In the genomic region with DNA sequence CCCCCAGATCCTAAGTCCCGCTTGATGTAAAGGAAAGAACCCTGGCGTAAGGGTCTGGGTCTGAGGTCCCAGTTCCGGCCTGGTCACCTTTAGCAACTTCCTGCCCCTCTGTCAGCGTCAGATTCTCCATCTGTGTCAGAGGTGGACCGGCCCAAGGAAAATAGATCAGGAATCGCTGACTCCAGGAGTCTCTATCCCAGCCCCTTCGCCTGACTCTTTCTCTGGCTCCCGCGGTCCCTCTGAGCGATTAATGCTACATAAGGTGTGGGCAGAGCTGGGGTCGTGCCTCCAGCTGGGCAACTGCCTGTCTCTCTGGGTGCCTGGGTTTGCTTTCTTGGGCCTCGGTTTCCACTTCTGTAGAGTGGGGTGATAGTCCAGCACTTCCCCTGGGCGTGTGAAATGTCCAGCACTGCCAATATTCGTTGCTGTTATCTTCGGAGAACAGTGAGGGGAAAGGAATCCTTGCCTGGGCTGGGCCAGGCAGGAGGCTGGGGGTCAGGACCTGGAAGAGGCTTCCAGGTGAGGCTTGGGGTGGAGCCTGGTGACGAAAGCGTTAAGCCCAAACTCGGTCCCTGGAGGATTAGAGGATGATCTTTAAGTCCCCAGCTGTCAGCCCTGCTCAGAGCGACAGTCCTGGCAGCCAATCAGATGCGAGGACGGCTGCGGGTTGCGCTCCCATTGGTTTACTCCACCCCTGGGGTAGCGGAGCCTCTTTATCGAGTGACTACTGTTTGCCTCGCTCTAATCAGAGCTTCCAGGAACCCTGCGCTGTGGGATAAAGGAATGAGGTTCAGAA, we compare ENCODE assay signal across 1 cellular context.
A peak's percentile ranks its signal among the peaks of the same experiment; 100 is the strongest.
TF ChIP-seq lines count a peak whose summit lies in the region.

No MANE protein-coding gene starts in this region.

TF ChIP-seq in K562, 482 proteins besides CTCF, POLR2A, EP300 and RAD21 (continued from another document and continues in another):
- TF ChIP-seq, protein P1, sequence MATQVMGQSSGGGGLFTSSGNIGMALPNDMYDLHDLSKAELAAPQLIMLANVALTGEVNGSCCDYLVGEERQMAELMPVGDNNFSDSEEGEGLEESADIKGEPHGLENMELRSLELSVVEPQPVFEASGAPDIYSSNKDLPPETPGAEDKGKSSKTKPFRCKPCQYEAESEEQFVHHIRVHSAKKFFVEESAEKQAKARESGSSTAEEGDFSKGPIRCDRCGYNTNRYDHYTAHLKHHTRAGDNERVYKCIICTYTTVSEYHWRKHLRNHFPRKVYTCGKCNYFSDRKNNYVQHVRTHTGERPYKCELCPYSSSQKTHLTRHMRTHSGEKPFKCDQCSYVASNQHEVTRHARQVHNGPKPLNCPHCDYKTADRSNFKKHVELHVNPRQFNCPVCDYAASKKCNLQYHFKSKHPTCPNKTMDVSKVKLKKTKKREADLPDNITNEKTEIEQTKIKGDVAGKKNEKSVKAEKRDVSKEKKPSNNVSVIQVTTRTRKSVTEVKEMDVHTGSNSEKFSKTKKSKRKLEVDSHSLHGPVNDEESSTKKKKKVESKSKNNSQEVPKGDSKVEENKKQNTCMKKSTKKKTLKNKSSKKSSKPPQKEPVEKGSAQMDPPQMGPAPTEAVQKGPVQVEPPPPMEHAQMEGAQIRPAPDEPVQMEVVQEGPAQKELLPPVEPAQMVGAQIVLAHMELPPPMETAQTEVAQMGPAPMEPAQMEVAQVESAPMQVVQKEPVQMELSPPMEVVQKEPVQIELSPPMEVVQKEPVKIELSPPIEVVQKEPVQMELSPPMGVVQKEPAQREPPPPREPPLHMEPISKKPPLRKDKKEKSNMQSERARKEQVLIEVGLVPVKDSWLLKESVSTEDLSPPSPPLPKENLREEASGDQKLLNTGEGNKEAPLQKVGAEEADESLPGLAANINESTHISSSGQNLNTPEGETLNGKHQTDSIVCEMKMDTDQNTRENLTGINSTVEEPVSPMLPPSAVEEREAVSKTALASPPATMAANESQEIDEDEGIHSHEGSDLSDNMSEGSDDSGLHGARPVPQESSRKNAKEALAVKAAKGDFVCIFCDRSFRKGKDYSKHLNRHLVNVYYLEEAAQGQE (CRISPR knock-in tag; IDR thresholded peaks at IDR 0.05; ENCODE audit: low read depth): no peak
- no peak for TF ChIP-seq ILK (tag; IDR thresholded peaks at IDR 0.05; ENCODE audit: borderline replicate concordance, low read depth)
- no peak for TF ChIP-seq PYGO2 (tag; IDR thresholded peaks at IDR 0.05)
- no peak for TF ChIP-seq XRCC4 (IDR thresholded peaks at IDR 0.05; ENCODE audit: extremely low read depth, insufficient read depth, insufficient read length)
- no peak for TF ChIP-seq ZNF224 (CRISPR knock-in tag; IDR thresholded peaks at IDR 0.05)
- no peak for TF ChIP-seq ILF3 (IDR thresholded peaks at IDR 0.05; ENCODE audit: borderline replicate concordance)
- TF ChIP-seq PHB2 (IDR thresholded peaks at IDR 0.05; ENCODE audit: low read depth): no peak
- TF ChIP-seq CBX3 (IDR thresholded peaks at IDR 0.05; ENCODE audit: borderline replicate concordance in 1 of 2, low read length in 2 of 2): peak in 1 of 2 experiments; percentile 49; a peak in 1 of 3 replicates
- TF ChIP-seq FOXA1 (IDR thresholded peaks at IDR 0.05; ENCODE audit: borderline replicate concordance): no peak
- peak; percentile 55; the same call in 1 of the 2 replicates for TF ChIP-seq GABPA (tag; conservative IDR thresholded peaks at IDR 0.05; ENCODE audit: low read depth)
- peak; percentile 51; the same call in 1 of the 2 replicates for TF ChIP-seq JUN (IDR thresholded peaks at IDR 0.05; ENCODE audit: borderline replicate concordance, low read depth, low read length)
- TF ChIP-seq JUN (CRISPR knock-in tag; IDR thresholded peaks at IDR 0.05; ENCODE audit: borderline replicate concordance): no peak
- no peak; the same call in 1 of the 2 replicates for TF ChIP-seq MTA1 (IDR thresholded peaks at IDR 0.05; ENCODE audit: borderline replicate concordance)
- TF ChIP-seq, protein P2, sequence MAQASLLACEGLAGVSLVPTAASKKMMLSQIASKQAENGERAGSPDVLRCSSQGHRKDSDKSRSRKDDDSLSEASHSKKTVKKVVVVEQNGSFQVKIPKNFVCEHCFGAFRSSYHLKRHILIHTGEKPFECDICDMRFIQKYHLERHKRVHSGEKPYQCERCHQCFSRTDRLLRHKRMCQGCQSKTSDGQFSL (CRISPR knock-in tag; IDR thresholded peaks at IDR 0.05): no peak
- TF ChIP-seq, protein P2 (tag; IDR thresholded peaks at IDR 0.05): no peak
- TF ChIP-seq SMAD2 (IDR thresholded peaks at IDR 0.05; ENCODE audit: low read depth, low read length): no peak
- peak; percentile 69 for TF ChIP-seq CCNT2 (IDR thresholded peaks at IDR 0.05; ENCODE audit: borderline replicate concordance, extremely low read depth, insufficient read length, low read depth, low read length)
- TF ChIP-seq THRAP3 (IDR thresholded peaks at IDR 0.05; ENCODE audit: borderline replicate concordance): no peak
- TF ChIP-seq ZNF561 (CRISPR knock-in tag; conservative IDR thresholded peaks at IDR 0.05): no peak
- 0 out of 2 replicates have a peak, but pooled peaks have one; percentile 63 for TF ChIP-seq KLF16 (IDR thresholded peaks at IDR 0.05)
- no peak for TF ChIP-seq SNIP1 (IDR thresholded peaks at IDR 0.05; ENCODE audit: low read depth)
- TF ChIP-seq ZFP30 (CRISPR knock-in tag; IDR thresholded peaks at IDR 0.05; ENCODE audit: borderline replicate concordance): no peak
- peak in 1 of 2 experiments; percentile 54; a peak in 2 of 4 replicates for TF ChIP-seq NRF1 (conservative IDR thresholded peaks at IDR 0.05 in 1 of 2, IDR thresholded peaks at IDR 0.05 in 1 of 2)
- TF ChIP-seq FOXJ3 (CRISPR knock-in tag; IDR thresholded peaks at IDR 0.05): no peak
- peak; percentile 96 for TF ChIP-seq NEUROD1 (IDR thresholded peaks at IDR 0.05; ENCODE audit: borderline replicate concordance, low read depth, low read length, partially characterized antibody)
- TF ChIP-seq ZC3H8 (IDR thresholded peaks at IDR 0.05): no peak
- no peak for TF ChIP-seq HDAC8 (tag; IDR thresholded peaks at IDR 0.05)
- no peak for TF ChIP-seq ZSCAN29 (IDR thresholded peaks at IDR 0.05)
- TF ChIP-seq, protein P3, sequence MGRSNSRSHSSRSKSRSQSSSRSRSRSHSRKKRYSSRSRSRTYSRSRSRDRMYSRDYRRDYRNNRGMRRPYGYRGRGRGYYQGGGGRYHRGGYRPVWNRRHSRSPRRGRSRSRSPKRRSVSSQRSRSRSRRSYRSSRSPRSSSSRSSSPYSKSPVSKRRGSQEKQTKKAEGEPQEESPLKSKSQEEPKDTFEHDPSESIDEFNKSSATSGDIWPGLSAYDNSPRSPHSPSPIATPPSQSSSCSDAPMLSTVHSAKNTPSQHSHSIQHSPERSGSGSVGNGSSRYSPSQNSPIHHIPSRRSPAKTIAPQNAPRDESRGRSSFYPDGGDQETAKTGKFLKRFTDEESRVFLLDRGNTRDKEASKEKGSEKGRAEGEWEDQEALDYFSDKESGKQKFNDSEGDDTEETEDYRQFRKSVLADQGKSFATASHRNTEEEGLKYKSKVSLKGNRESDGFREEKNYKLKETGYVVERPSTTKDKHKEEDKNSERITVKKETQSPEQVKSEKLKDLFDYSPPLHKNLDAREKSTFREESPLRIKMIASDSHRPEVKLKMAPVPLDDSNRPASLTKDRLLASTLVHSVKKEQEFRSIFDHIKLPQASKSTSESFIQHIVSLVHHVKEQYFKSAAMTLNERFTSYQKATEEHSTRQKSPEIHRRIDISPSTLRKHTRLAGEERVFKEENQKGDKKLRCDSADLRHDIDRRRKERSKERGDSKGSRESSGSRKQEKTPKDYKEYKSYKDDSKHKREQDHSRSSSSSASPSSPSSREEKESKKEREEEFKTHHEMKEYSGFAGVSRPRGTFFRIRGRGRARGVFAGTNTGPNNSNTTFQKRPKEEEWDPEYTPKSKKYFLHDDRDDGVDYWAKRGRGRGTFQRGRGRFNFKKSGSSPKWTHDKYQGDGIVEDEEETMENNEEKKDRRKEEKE (IDR thresholded peaks at IDR 0.05; ENCODE audit: borderline replicate concordance in 1 of 2, control insufficient read depth in 1 of 2, low read depth in 2 of 2, low read length in 1 of 2): no peak
- no peak for TF ChIP-seq FOXJ2 (tag; IDR thresholded peaks at IDR 0.05)
- no peak for TF ChIP-seq SRSF9 (IDR thresholded peaks at IDR 0.05; ENCODE audit: borderline replicate concordance, low read depth, low read length)
- TF ChIP-seq ASH1L (IDR thresholded peaks at IDR 0.05; ENCODE audit: borderline replicate concordance, low read depth, partially characterized antibody): peak; percentile 97
- TF ChIP-seq HLTF (IDR thresholded peaks at IDR 0.05): no peak
- TF ChIP-seq KDM1A (IDR thresholded peaks at IDR 0.05): peak; percentile 92 to 97
- no peak for TF ChIP-seq POLR2AphosphoS2 (IDR thresholded peaks at IDR 0.05; ENCODE audit: low read length)
- TF ChIP-seq RBFOX2 (IDR thresholded peaks at IDR 0.05; ENCODE audit: low read depth, low read length): no peak
- peak; percentile 16 for TF ChIP-seq SAP30 (IDR thresholded peaks at IDR 0.05; ENCODE audit: borderline replicate concordance, insufficient read depth, low read depth, low read length, poor library complexity, severe bottlenecking)
- TF ChIP-seq SFPQ (IDR thresholded peaks at IDR 0.05; ENCODE audit: low read depth, low read length): no peak
- TF ChIP-seq, protein P4, sequence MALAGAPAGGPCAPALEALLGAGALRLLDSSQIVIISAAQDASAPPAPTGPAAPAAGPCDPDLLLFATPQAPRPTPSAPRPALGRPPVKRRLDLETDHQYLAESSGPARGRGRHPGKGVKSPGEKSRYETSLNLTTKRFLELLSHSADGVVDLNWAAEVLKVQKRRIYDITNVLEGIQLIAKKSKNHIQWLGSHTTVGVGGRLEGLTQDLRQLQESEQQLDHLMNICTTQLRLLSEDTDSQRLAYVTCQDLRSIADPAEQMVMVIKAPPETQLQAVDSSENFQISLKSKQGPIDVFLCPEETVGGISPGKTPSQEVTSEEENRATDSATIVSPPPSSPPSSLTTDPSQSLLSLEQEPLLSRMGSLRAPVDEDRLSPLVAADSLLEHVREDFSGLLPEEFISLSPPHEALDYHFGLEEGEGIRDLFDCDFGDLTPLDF (CRISPR knock-in tag; IDR thresholded peaks at IDR 0.05): no peak
- TF ChIP-seq KLF13 (tag; IDR thresholded peaks at IDR 0.05; ENCODE audit: borderline replicate concordance, low read depth): 0 out of 2 replicates have a peak, but pooled peaks have one; percentile 29
- TF ChIP-seq SRSF7 (optimal IDR thresholded peaks at IDR 0.05; ENCODE audit: low read depth, low read length): no peak
- no peak for TF ChIP-seq TCFL5 (CRISPR knock-in tag; conservative IDR thresholded peaks at IDR 0.05)
- TF ChIP-seq ZNF280B (CRISPR knock-in tag; IDR thresholded peaks at IDR 0.05): no peak
- no peak for TF ChIP-seq JUNB (CRISPR knock-in tag; conservative IDR thresholded peaks at IDR 0.05)
- no peak for TF ChIP-seq CLOCK (CRISPR knock-in tag; IDR thresholded peaks at IDR 0.05; ENCODE audit: borderline replicate concordance)
- no peak for TF ChIP-seq HOXB6 (CRISPR knock-in tag; IDR thresholded peaks at IDR 0.05; ENCODE audit: borderline replicate concordance)
- TF ChIP-seq ZC3H4 (CRISPR knock-in tag; IDR thresholded peaks at IDR 0.05; ENCODE audit: borderline replicate concordance): 0 out of 2 replicates have a peak, but pooled peaks have one; percentile 27
